In genomic region chr5:74810915-74811314, GRCh38 we compare ENCODE assay signal across 1 cellular context.
TF ChIP-seq lines count a peak whose summit lies in the region.

No MANE protein-coding gene starts in this region.

TF ChIP-seq in GM23338, 12 proteins besides CTCF, POLR2A, EP300 and RAD21:
- no peak for TF ChIP-seq REST (IDR thresholded peaks at IDR 0.05; ENCODE audit: unreplicated experiment)
- TF ChIP-seq EZH2 (IDR thresholded peaks at IDR 0.05; ENCODE audit: low read depth, unreplicated experiment) = no peak
- no peak for TF ChIP-seq JUNB (IDR thresholded peaks at IDR 0.05; ENCODE audit: unreplicated experiment)
